Comparison of ENCODE assay signal across 32 cellular contexts in the genomic region with DNA sequence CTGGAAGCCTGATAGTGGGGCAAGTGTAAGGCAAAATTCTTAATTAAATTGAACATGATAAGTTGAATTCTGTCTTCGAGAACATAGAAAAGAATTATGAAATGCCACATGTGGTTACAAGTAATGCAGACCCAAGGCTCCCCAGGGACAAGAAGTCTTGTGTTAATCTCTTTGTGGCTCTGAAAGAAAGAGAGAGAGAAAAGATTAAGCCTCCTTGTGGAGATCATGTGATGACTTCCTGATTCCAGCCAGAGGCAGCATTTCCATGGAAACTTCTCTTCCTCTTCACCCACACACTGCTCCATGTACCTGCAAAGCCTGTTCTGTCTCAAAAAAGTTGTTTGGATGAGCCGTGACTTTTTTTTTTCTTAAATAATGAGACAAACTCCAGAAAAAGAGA. TPM values are rescaled to one million over a fixed set of nuclear protein-coding genes. Genes with fewer than 3 reads are reported as not detected.
DNase-seq lines count a peak whose midpoint lies in the region; ATAC-seq and TF ChIP-seq lines count a peak whose summit lies in the region.
"Had no signal": no experiment of that assay in that cellular context is flagged by ENCODE, and none has a peak within 500 bp of the region (broad histone marks: within the 10 kb centered on the region; RNA-seq: fewer than 3 reads in every experiment).

No MANE protein-coding gene starts in this region.

- no peak overlapping the region for H3T11ph ChIP-seq in H9 (ENCODE audit: low read length)

- H4K8ac ChIP-seq in H9 (replicated peaks; ENCODE audit: insufficient read length, low read depth, low read length): no peak overlapping the region

- WGBS in H9 (ENCODE audit: extremely low coverage, insufficient read length, low lambda C conversion rate): no CpG with 5 or more reads among the region's 2 CpGs

- H3K27ac Mint-ChIP-seq in H9 (no peak overlapping the region), neural progenitor cell (peak overlapping the region; percentile 40)
- H3K27ac Mint-ChIP-seq: activated naive CD4-positive, alpha-beta T cell treated with anti-CD3 and anti-CD28 coated beads, Interleukin-2, amount 50 U/mL, for 24 hours; dendritic cell treated with granulocyte-macrophage colony-stimulating factor and Interleukin-4, amounts not matched to agents 40 ng/mL and 50 ng/mL, for 4 days had no signal

- TF ChIP-seq CTCF in H9 (conservative IDR thresholded peaks at IDR 0.05) (no peak), choroid plexus epithelial cell (conservative IDR thresholded peaks at IDR 0.05; ENCODE audit: low read depth, low read length) (no peak), neural progenitor cell (IDR thresholded peaks at IDR 0.05) (no peak)

- H3K4me3 ChIP-seq in choroid plexus epithelial cell (ENCODE audit: low read depth, low read length): no peak overlapping the region
- H3K4me3 ChIP-seq in neural progenitor cell: no peak overlapping the region
- H3K4me3 ChIP-seq: heart right ventricle, left lung, smooth muscle cell, upper lobe of right lung had no signal

- H2AK5ac ChIP-seq in H9 (ENCODE audit: insufficient read length, low read length): no peak overlapping the region

- no peak overlapping the region for H2BK120ac ChIP-seq in H9 (ENCODE audit: low read depth, low read length, poor library complexity, severe bottlenecking)

- peak; percentile 9 for DNase-seq in Ammon's horn (ENCODE audit: low spot score)
- no peak for DNase-seq in H9
- peak; percentile 21 for DNase-seq in choroid plexus epithelial cell (ENCODE audit: low read depth)
- DNase-seq in neural progenitor cell (ENCODE audit: low spot score): peak; percentile 21
- DNase-seq in DMS114 treated with DMSO at 0.1 percent for 48 hours (lab: John Stamatoyannopoulos, UW; ENCODE audit: unreplicated experiment): no peak
- no peak for DNase-seq in HEK293T (ENCODE audit: extremely low spot score)
- no peak for DNase-seq in activated CD8-positive, alpha-beta memory T cell treated with anti-CD3 and anti-CD28 coated beads, Interleukin-2, amount 50 U/mL, for 48 hours
- DNase-seq: aorta; C1 segment of cervical spinal cord; EL; heart right ventricle; KBM-7; left lung; MM.1S; NCI-H1436 treated with DMSO at 0.1 percent for 48 hours; NCI-H2171; NCI-H526; SK-N-SH; stimulated activated CD4-positive, alpha-beta T cell treated with anti-CD3 and anti-CD28 coated beads, Interleukin-2, amount 100 ng/mL, for 24 hours; T-helper 2 cell; upper lobe of right lung had no signal

- POLR2A ChIA-PET in HEK293T (lab: Yijun Ruan, JAX): no interaction called here

- H2BK12ac ChIP-seq in H9 (ENCODE audit: insufficient read length, low read depth, low read length): no peak overlapping the region

- H3K23ac ChIP-seq in H9 (ENCODE audit: insufficient read length, low read depth, low read length): no peak overlapping the region

- H3K27me3 Mint-ChIP-seq in H9 (ENCODE audit: low read depth): no peaks in the 10 kb centered on the region
- H3K27me3 Mint-ChIP-seq in neural progenitor cell (ENCODE audit: insufficient read depth, low read depth): peaks cover 3% of the 10 kb centered on the region
- H3K27me3 Mint-ChIP-seq: activated naive CD4-positive, alpha-beta T cell treated with anti-CD3 and anti-CD28 coated beads, Interleukin-2, amount 50 U/mL, for 24 hours; dendritic cell treated with granulocyte-macrophage colony-stimulating factor and Interleukin-4, amounts not matched to agents 40 ng/mL and 50 ng/mL, for 4 days had no signal

- H3K4me1 ChIP-seq in H9 (ENCODE audit: insufficient read depth, low read length): peaks cover 2% of the 10 kb centered on the region; the same call in 1 of the 2 replicates
- peaks cover 7% of the 10 kb centered on the region for H3K4me1 ChIP-seq in neural progenitor cell
- H3K4me1 ChIP-seq: heart right ventricle, left lung, upper lobe of right lung had no signal

- H2AFZ ChIP-seq in H9 (ENCODE audit: low read length): peak overlapping the region; percentile 82
- H2AFZ ChIP-seq in neural progenitor cell (replicated peaks): peak overlapping the region; percentile 65

- no peak overlapping the region for H4K5ac ChIP-seq in H9 (ENCODE audit: insufficient read length, low read depth, low read length)

- H3K27me3 ChIP-seq in H9 (ENCODE audit: insufficient read depth, low read length): no peaks in the 10 kb centered on the region
- H3K27me3 ChIP-seq in neural progenitor cell: no peaks in the 10 kb centered on the region
- H3K27me3 ChIP-seq: heart right ventricle, left lung, upper lobe of right lung had no signal

- no peaks in the 10 kb centered on the region for H3F3A ChIP-seq in neural progenitor cell (ENCODE audit: low read depth)

- H3K36me3 Mint-ChIP-seq in H9 (ENCODE audit: insufficient read depth in 1 of 3, low read depth in 3 of 3): no peaks in the 10 kb centered on the region
- H3K36me3 Mint-ChIP-seq in neural progenitor cell: no peaks in the 10 kb centered on the region
- H3K36me3 Mint-ChIP-seq: activated naive CD4-positive, alpha-beta T cell treated with anti-CD3 and anti-CD28 coated beads, Interleukin-2, amount 50 U/mL, for 24 hours had no signal

- H3K9me3 Mint-ChIP-seq in H9 (no peaks in the 10 kb centered on the region), neural progenitor cell (no peaks in the 10 kb centered on the region)
- H3K9me3 Mint-ChIP-seq: activated naive CD4-positive, alpha-beta T cell treated with anti-CD3 and anti-CD28 coated beads, Interleukin-2, amount 50 U/mL, for 24 hours; dendritic cell treated with granulocyte-macrophage colony-stimulating factor and Interleukin-4, amounts not matched to agents 40 ng/mL and 50 ng/mL, for 4 days had no signal

- no peaks in the 10 kb centered on the region for H3K79me1 ChIP-seq in H9 (ENCODE audit: insufficient read depth, low read depth, low read length, poor library complexity, severe bottlenecking)

- H3K27ac ChIP-seq in H9 (ENCODE audit: insufficient read length, low read depth, low read length) (no peak overlapping the region), neural progenitor cell (no peak overlapping the region)
- H3K27ac ChIP-seq: heart right ventricle, left lung, upper lobe of right lung, VCaP had no signal

- H3K23me2 ChIP-seq in H9 (ENCODE audit: insufficient read length, low read depth, low read length, poor library complexity, severe bottlenecking): no peaks in the 10 kb centered on the region

- CTCF ChIA-PET in HEK293T (lab: Yijun Ruan, JAX): no interaction called here

- H3K9me3 ChIP-seq in H9 (ENCODE audit: control insufficient read depth, low read depth, low read length): no peaks in the 10 kb centered on the region
- no peaks in the 10 kb centered on the region for H3K9me3 ChIP-seq in neural progenitor cell (ENCODE audit: low read depth)
- H3K9me3 ChIP-seq: heart right ventricle, left lung, SK-N-SH, upper lobe of right lung had no signal

- no peak overlapping the region for H3K4ac ChIP-seq in H9 (ENCODE audit: low read depth, low read length)

- H3K9ac ChIP-seq in H9 (ENCODE audit: extremely low read depth, insufficient read length, low read length) (no peak overlapping the region), neural progenitor cell (no peak overlapping the region)
- H3K9ac ChIP-seq: SK-N-SH had no signal

- H3K4me2 ChIP-seq in H9 (ENCODE audit: insufficient read depth, insufficient read length, low read length) (no peak overlapping the region), neural progenitor cell (no peak overlapping the region)
- H3K4me2 ChIP-seq: SK-N-SH, smooth muscle cell had no signal

- H3K4me3 Mint-ChIP-seq in H9: no peak overlapping the region
- no peak overlapping the region for H3K4me3 Mint-ChIP-seq in neural progenitor cell
- H3K4me3 Mint-ChIP-seq: activated naive CD4-positive, alpha-beta T cell treated with anti-CD3 and anti-CD28 coated beads, Interleukin-2, amount 50 U/mL, for 24 hours; dendritic cell treated with granulocyte-macrophage colony-stimulating factor and Interleukin-4, amounts not matched to agents 40 ng/mL and 50 ng/mL, for 4 days had no signal

- no peaks in the 10 kb centered on the region for H3K36me3 ChIP-seq in neural progenitor cell
- H3K36me3 ChIP-seq: heart right ventricle, left lung, upper lobe of right lung had no signal

- no peak overlapping the region for H2BK15ac ChIP-seq in H9 (ENCODE audit: low read depth, low read length)

- ATAC-seq in HG03342 (IDR thresholded peaks at IDR 0.05; ENCODE audit: unreplicated experiment): no peak
- ATAC-seq: heart right ventricle, left lung, upper lobe of right lung had no signal

- no peak overlapping the region for H3K56ac ChIP-seq in H9 (ENCODE audit: insufficient read length, low read depth, low read length)

- H3K79me2 ChIP-seq in H9 (ENCODE audit: insufficient read depth, low read length) (no peaks in the 10 kb centered on the region), neural progenitor cell (ENCODE audit: low read depth) (no peaks in the 10 kb centered on the region)

- no peak overlapping the region for H2BK20ac ChIP-seq in H9 (ENCODE audit: low read depth, low read length, poor library complexity, severe bottlenecking)

- H3K18ac ChIP-seq in H9 (ENCODE audit: insufficient read length, low read depth, low read length): no peak overlapping the region

- H4K20me1 ChIP-seq in H9 (ENCODE audit: control insufficient read depth, insufficient read depth, insufficient read length): no peaks in the 10 kb centered on the region
- no peaks in the 10 kb centered on the region for H4K20me1 ChIP-seq in neural progenitor cell (ENCODE audit: low read depth)

- H2BK5ac ChIP-seq in H9 (ENCODE audit: insufficient read length, low read length): no peak overlapping the region

- H4K91ac ChIP-seq in H9 (ENCODE audit: insufficient read length, low read depth, low read length): no peak overlapping the region

- no peak overlapping the region; the same call in 1 of the 2 replicates for H3K14ac ChIP-seq in H9 (ENCODE audit: insufficient read depth, low read length)

- H3K4me1 Mint-ChIP-seq in H9 (peaks cover 12 to 16% of the 10 kb centered on the region in 2 experiments), neural progenitor cell (peaks cover 16% of the 10 kb centered on the region)
- H3K4me1 Mint-ChIP-seq: activated naive CD4-positive, alpha-beta T cell treated with anti-CD3 and anti-CD28 coated beads, Interleukin-2, amount 50 U/mL, for 24 hours had no signal

TF ChIP-seq in HEK293T, 16 proteins besides CTCF, POLR2A, EP300 and RAD21 (continues in another document):
- TF ChIP-seq PKNOX1 (IDR thresholded peaks at IDR 0.05): no peak
- TF ChIP-seq FOXK2 (IDR thresholded peaks at IDR 0.05): no peak
- no peak for TF ChIP-seq SP1 (IDR thresholded peaks at IDR 0.05)
- TF ChIP-seq FOXA1 (IDR thresholded peaks at IDR 0.05): no peak
- TF ChIP-seq HDGF (IDR thresholded peaks at IDR 0.05; ENCODE audit: borderline replicate concordance): no peak

RNA-seq across cellular contexts. Expression of gene TYR, which starts 1.9 kb away (rescaled TPM):
- total RNA-seq in H9 (2021) (not detected in 2 replicates), neural progenitor cell (ENCODE audit: low replicate concordance) (not detected in 2 replicates)
- total RNA-seq: aorta, cardiac septum, fibroblast of lung, heart right ventricle, HT1080, left lung, mesenteric fat pad, omental fat pad, smooth muscle cell, subcutaneous adipose tissue, upper lobe of right lung had no signal

Comparison
In these comparisons a context has a peak if more than half of its experiments do, and no peak if none do; other contexts are left out.
1. DNase-seq: peak in Ammon's horn (single experiment), choroid plexus epithelial cell (single experiment) and neural progenitor cell (single experiment); none in H9 (single experiment), DMS114 treated with DMSO at 0.1 percent for 48 hours (single experiment), HEK293T (single experiment) and activated CD8-positive, alpha-beta memory T cell treated with anti-CD3 and anti-CD28 coated beads, Interleukin-2, amount 50 U/mL, for 48 hours (single experiment).